ENCODE assay signal across 8 cellular contexts in genomic region chr22:23849009-23850006, GRCh38. TPM values are rescaled to one million over a fixed set of nuclear protein-coding genes. Genes with fewer than 3 reads are reported as not detected.
A peak's percentile ranks its signal among the peaks of the same experiment; 100 is the strongest.
DNase-seq lines count a peak whose midpoint lies in the region; ATAC-seq and TF ChIP-seq lines count a peak whose summit lies in the region.

No MANE protein-coding gene starts in this region.

- 13 to 25% (median 18%) methylated on average over 18 to 62 of the region's 62 CpGs for WGBS in adrenal gland, 4 donors

- peak; percentile 90 to 98 (median 96) for TF ChIP-seq CTCF in adrenal gland (IDR thresholded peaks at IDR 0.05)
- peak; percentile 95 to 100 (median 99) for TF ChIP-seq CTCF in gastrocnemius medialis (IDR thresholded peaks at IDR 0.05 in 4 of 5, conservative IDR thresholded peaks at IDR 0.05 in 1 of 5)

- no peaks in the 10 kb centered on the region for H3K9me3 ChIP-seq in adrenal gland (replicated peaks in 1 of 3)
- no peaks in the 10 kb centered on the region for H3K9me3 ChIP-seq in gastrocnemius medialis

- no peak overlapping the region for H3K4me3 ChIP-seq in adrenal gland
- H3K4me3 ChIP-seq in gastrocnemius medialis, result peak overlapping the region in 2 of 4 donors; percentile 8 to 16

- in situ Hi-C loops in gastrocnemius medialis (cut with MboI; ENCODE audit: low sequenced_read_pairs in 4 of 4), result loop anchor here (5.0 to 25.0 kb wide), 5 partner anchors 67 to 312 kb away; partner anchors contain the start of gene MMP11 (in 3 of the 4)

- intact Hi-C loops in adrenal gland (cut with DNase I) (loop anchor here (5.0 kb wide), 2 partner anchors 82 to 222 kb away; partner anchors contain the start of gene CHCHD10 (in 2 of the 2)), left ventricle myocardium superior (cut with micrococcal nuclease) (loop anchor here (10.0 kb wide), 1 partner anchor 75 kb away; the partner anchor contains the start of gene MMP11), gastrocnemius medialis (cut with DNase I; ENCODE audit: low total_unique reads) (loop anchor here (5.0 kb wide), 3 partner anchors 132 to 307 kb away; no protein-coding TSS in a partner anchor)

- peak; percentile 56 for DNase-seq in NK-92 treated with Interleukin-12 subunit alpha and Interleukin-12 subunit beta, amount 100 ng/mL, for 24 hours (lab: John Stamatoyannopoulos, UW)
- DNase-seq in NK-92 (lab: John Stamatoyannopoulos, UW; ENCODE audit: unreplicated experiment), result no peak
- peak; percentile 58 for DNase-seq in NCI-H1105 (lab: John Stamatoyannopoulos, UW)
- peak; percentile 73 for DNase-seq in T follicular helper cell (ENCODE audit: low read depth)
- DNase-seq in adrenal gland, result peak; percentile 73 to 90 (median 84)
- peak; percentile 91 for DNase-seq in left ventricle myocardium superior
- DNase-seq in gastrocnemius medialis, result peak; percentile 53 to 77

- ATAC-seq in left ventricle myocardium superior (peak; percentile 53), gastrocnemius medialis (peak; percentile 58 to 72), GM19023 (IDR thresholded peaks at IDR 0.05; ENCODE audit: unreplicated experiment) (no peak)

- peaks cover 4 to 19% of the 10 kb centered on the region in 2 donors for H3K4me1 ChIP-seq in adrenal gland (replicated peaks in 1 of 2)
- peaks cover 26 to 34% of the 10 kb centered on the region in 2 donors for H3K4me1 ChIP-seq in gastrocnemius medialis

- H3K36me3 ChIP-seq in adrenal gland (replicated peaks in 1 of 2), result no peaks in the 10 kb centered on the region
- no peaks in the 10 kb centered on the region for H3K36me3 ChIP-seq in gastrocnemius medialis

- no peaks in the 10 kb centered on the region for H3K27me3 ChIP-seq in adrenal gland
- no peaks in the 10 kb centered on the region for H3K27me3 ChIP-seq in gastrocnemius medialis

- no peak overlapping the region for H3K27ac ChIP-seq in adrenal gland
- H3K27ac ChIP-seq in gastrocnemius medialis, result no peak overlapping the region

- TF ChIP-seq POLR2A in adrenal gland (IDR thresholded peaks at IDR 0.05) (no peak), gastrocnemius medialis (IDR thresholded peaks at IDR 0.05) (no peak)

RNA-seq across cellular contexts. Expression of gene SLC2A11, which starts 8.4 kb away (rescaled TPM):
- total RNA-seq in adrenal gland, result 10 to 100 TPM; 12.8 to 30.0 (median 22.6) TPM
- polyA plus RNA-seq in adrenal gland, result 10 to 100 TPM; 11.3 to 35.3 (median 18.6) TPM
- 25.3 TPM for total RNA-seq in left ventricle myocardium superior
- 10 to 100 TPM in 1 of 4 donors, 1 to 10 TPM in 3; 2.4 to 19.0 (median 6.2) TPM for total RNA-seq in gastrocnemius medialis

RNA-seq across cellular contexts. Expression of gene DERL3, which starts 10.5 kb away (rescaled TPM):
- 1 to 10 TPM in 5 of 8 donors, under 1 TPM in 2, not detected in 1; 0.36 to 3.7 (median 2.4) TPM for total RNA-seq in adrenal gland
- 1 to 10 TPM; 2.7 to 4.3 (median 3.8) TPM for polyA plus RNA-seq in adrenal gland
- total RNA-seq in left ventricle myocardium superior, result 2.1 TPM
- total RNA-seq in gastrocnemius medialis, result 1 to 10 TPM in 3 of 4 donors, under 1 TPM in 1; 0.72 to 1.5 (median 1.3) TPM

RNA-seq across cellular contexts. Expression of gene MIF, which starts 44.9 kb away (rescaled TPM):
- total RNA-seq in adrenal gland (1,000 to 10,000 TPM in 1 of 8 donors, 100 to 1,000 TPM in 7; 377 to 1,126 (median 714) TPM), left ventricle myocardium superior (270 TPM), gastrocnemius medialis (100 to 1,000 TPM in 3 of 4 donors, 10 to 100 TPM in 1; 78.1 to 145 (median 129) TPM)
- polyA plus RNA-seq in adrenal gland, result 1,000 to 10,000 TPM in 2 of 3 donors, 10 to 100 TPM in 1; 49.4 to 2,556 (median 2,290) TPM
